In genomic region chr14:60101801-60102200, GRCh38 we compare ENCODE assay signal across 17 cellular contexts. TPM values are rescaled to one million over a fixed set of nuclear protein-coding genes. Genes with fewer than 3 reads are reported as not detected.
DNase-seq lines count a peak whose midpoint lies in the region; ATAC-seq, FAIRE-seq and TF ChIP-seq lines count a peak whose summit lies in the region.
"Had no signal": no experiment of that assay in that cellular context is flagged by ENCODE, and none has a peak within 500 bp of the region (broad histone marks: within the 10 kb centered on the region; RNA-seq: fewer than 3 reads in every experiment).

No MANE protein-coding gene starts in this region.

- FAIRE-seq in H54 (lab: Jason Lieb, UNC) (peak; percentile 15), GM12878 (lab: Jason Lieb, UNC) (no peak)

- POLR2A ChIA-PET in GM12878 (lab: Charles Lee) = interaction anchor here (0.6 to 1.0 kb wide), 2 partner anchors 10 to 393 kb away, joined by 3 to 4 read pairs; partner anchors contain the start of gene PCNX4

- no peak for TF ChIP-seq EP300 in GM12878 (IDR thresholded peaks at IDR 0.05; ENCODE audit: borderline replicate concordance in 1 of 2, control insufficient read depth in 1 of 2, low read depth in 2 of 2, low read length in 2 of 2)

- TF ChIP-seq POLR2A in H54 (IDR thresholded peaks at IDR 0.05; ENCODE audit: low read depth, low read length) (no peak), GM12878 (IDR thresholded peaks at IDR 0.05; ENCODE audit: low read depth, low read length) (no peak)

- SMC1A ChIA-PET in GM12878 (lab: Charles Lee; ENCODE audit: uncharacterized antibody, unreplicated experiment) = interaction anchor here (1.0 kb wide), 1 partner anchor 61 kb away, joined by 3 read pairs; no protein-coding TSS in a partner anchor

- intact Hi-C loops in GM12878 (cut with micrococcal nuclease; ENCODE audit: unreplicated experiment) = no loop called here
- intact Hi-C loops in left ventricle myocardium superior (cut with micrococcal nuclease) = no loop called here

- H2AFZ ChIP-seq in ACC112 (ENCODE audit: low read length, unreplicated experiment) (no peak overlapping the region), GM12878 (ENCODE audit: control insufficient read depth, low read depth, low read length) (no peak overlapping the region)

- BruUV-seq in GM12878 (replicated peaks; lab: Mats Ljungman, UMichigan) = no TSS peak

- CTCF ChIA-PET in GM12878 (lab: Yijun Ruan, JAX) = interaction anchor here (0.7 to 2.1 kb wide), 2 partner anchors 81 to 83 kb away, joined by 5 read pairs; no protein-coding TSS in a partner anchor

- H3K27me3 ChIP-seq in ACC112 (ENCODE audit: insufficient read depth, low read length) (no peaks in the 10 kb centered on the region), GM12878 (replicated peaks in 1 of 2; ENCODE audit: control insufficient read depth in 2 of 2, insufficient read depth in 2 of 2, low read length in 1 of 2) (no peaks in the 10 kb centered on the region)
- H3K27me3 ChIP-seq in effector memory CD4-positive, alpha-beta T cell (replicated peaks; ENCODE audit: control insufficient read depth, insufficient read depth, low read length, poor library complexity, severe bottlenecking) = no peaks in the 10 kb centered on the region

- H3K36me3 ChIP-seq in ACC112 (ENCODE audit: insufficient read depth, low read length) = no peaks in the 10 kb centered on the region
- H3K36me3 ChIP-seq in GM12878 (ENCODE audit: control insufficient read depth in 2 of 2, insufficient read depth in 2 of 2, low read length in 1 of 2) = peaks cover 0 to 4% of the 10 kb centered on the region in 2 experiments; a peak in 1 of 4 replicates
- H3K36me3 ChIP-seq in effector memory CD4-positive, alpha-beta T cell (ENCODE audit: control insufficient read depth, insufficient read depth, low read length) = no peaks in the 10 kb centered on the region

- in situ Hi-C loops in GM12878 (cut with MboI) = no loop called here

- TF ChIP-seq CTCF in GM12878 (IDR thresholded peaks at IDR 0.05 in 2 of 3, conservative IDR thresholded peaks at IDR 0.05 in 1 of 3; ENCODE audit: control insufficient read depth in 2 of 3, extremely low read depth in 1 of 3, insufficient read depth in 1 of 3, low read depth in 3 of 3, low read length in 3 of 3) = no peak

- H3K9me3 ChIP-seq in GM12878 (replicated peaks; ENCODE audit: control insufficient read depth, insufficient read depth, low read length) = no peaks in the 10 kb centered on the region; the same call in 1 of the 3 replicates
- no peaks in the 10 kb centered on the region for H3K9me3 ChIP-seq in effector memory CD4-positive, alpha-beta T cell (ENCODE audit: control insufficient read depth, low read length)

- no peak overlapping the region for H3K9ac ChIP-seq in GM12878 (ENCODE audit: control insufficient read depth, insufficient read depth, low read length)

- H3K4me1 ChIP-seq in ACC112 (ENCODE audit: control insufficient read depth, insufficient read depth, low read length, unreplicated experiment) (peaks cover 9% of the 10 kb centered on the region), GM12878 (ENCODE audit: control insufficient read depth, insufficient read depth, low read length) (no peaks in the 10 kb centered on the region)
- H3K4me1 ChIP-seq in effector memory CD4-positive, alpha-beta T cell (ENCODE audit: control insufficient read depth, insufficient read depth, low read length, poor library complexity, severe bottlenecking) = no peaks in the 10 kb centered on the region

- no peaks in the 10 kb centered on the region for H4K20me1 ChIP-seq in GM12878 (ENCODE audit: control insufficient read depth, insufficient read depth)

- ATAC-seq in GM12878 = peak; percentile 19; the same call in 1 of the 3 replicates
- ATAC-seq in left ventricle myocardium superior = peak; percentile 70
- no peak for ATAC-seq in GM19035 (IDR thresholded peaks at IDR 0.05; ENCODE audit: unreplicated experiment)
- no peak for ATAC-seq in HG02798 (IDR thresholded peaks at IDR 0.05; ENCODE audit: poor library complexity, unreplicated experiment)
- ATAC-seq in HG03196 (IDR thresholded peaks at IDR 0.05; ENCODE audit: unreplicated experiment) = no peak
- ATAC-seq: left colon had no signal

- 95% methylated on average over 1 of the region's 1 CpG for WGBS in GM12878 (ENCODE audit: insufficient coverage, insufficient replicate concordance, low lambda C conversion rate, missing lambda C conversion rate)

- H3K4me3 ChIP-seq in ACC112 (ENCODE audit: low read depth, low read length) = no peak overlapping the region
- no peak overlapping the region for H3K4me3 ChIP-seq in GM12878
- no peak overlapping the region for H3K4me3 ChIP-seq in effector memory CD4-positive, alpha-beta T cell (ENCODE audit: insufficient read depth, low read depth, low read length, poor library complexity, severe bottlenecking)

- RAD21 ChIA-PET in GM12878 (lab: Charles Lee; ENCODE audit: unreplicated experiment) = interaction anchor here (1.0 kb wide), 1 partner anchor 62 kb away, joined by 5 read pairs; no protein-coding TSS in a partner anchor

- H3K79me2 ChIP-seq in ACC112 (ENCODE audit: control insufficient read depth, insufficient read depth, low read length, unreplicated experiment) = peaks cover 91% of the 10 kb centered on the region
- H3K79me2 ChIP-seq in GM12878 (ENCODE audit: control insufficient read depth, insufficient read depth, low read length) = peaks cover 31% of the 10 kb centered on the region

- 0 out of 2 replicates have a peak overlapping the region, but pooled peaks have one; percentile 43 for H3K27ac ChIP-seq in ACC112 (ENCODE audit: low read depth, low read length)
- H3K27ac ChIP-seq in GM12878 (ENCODE audit: control insufficient read depth, insufficient read depth) = no peak overlapping the region
- no peak overlapping the region for H3K27ac ChIP-seq in effector memory CD4-positive, alpha-beta T cell (ENCODE audit: insufficient read depth, low read length, poor library complexity, severe bottlenecking)

- no peak overlapping the region for H3K4me2 ChIP-seq in GM12878 (ENCODE audit: control insufficient read depth, insufficient read depth)

- TF ChIP-seq RAD21 in GM12878 (IDR thresholded peaks at IDR 0.05; ENCODE audit: insufficient read depth, low read depth, low read length) = no peak

- DNase-seq in H54 (ENCODE audit: insufficient read length, low spot score) (no peak), GM12878 (ENCODE audit: low read depth, low spot score) (no peak), left ventricle myocardium superior (no peak)
- no peak for DNase-seq in effector memory CD4-positive, alpha-beta T cell
- DNase-seq: activated CD4-positive, alpha-beta memory T cell treated with anti-CD3 and anti-CD28 coated beads for 36 hours; CD4-positive, CD25-positive, alpha-beta regulatory T cell; DMS153; left colon; midbrain; NCI-H1417 treated with DMSO at 0.1 percent for 48 hours; NCI-H526 treated with DMSO at 0.1 percent for 48 hours; SHP77 treated with DMSO at 0.1 percent for 48 hours; substantia nigra had no signal

TF ChIP-seq in GM12878, 131 proteins besides CTCF, POLR2A, EP300 and RAD21 (continues in another document):
- TF ChIP-seq, protein P1, sequence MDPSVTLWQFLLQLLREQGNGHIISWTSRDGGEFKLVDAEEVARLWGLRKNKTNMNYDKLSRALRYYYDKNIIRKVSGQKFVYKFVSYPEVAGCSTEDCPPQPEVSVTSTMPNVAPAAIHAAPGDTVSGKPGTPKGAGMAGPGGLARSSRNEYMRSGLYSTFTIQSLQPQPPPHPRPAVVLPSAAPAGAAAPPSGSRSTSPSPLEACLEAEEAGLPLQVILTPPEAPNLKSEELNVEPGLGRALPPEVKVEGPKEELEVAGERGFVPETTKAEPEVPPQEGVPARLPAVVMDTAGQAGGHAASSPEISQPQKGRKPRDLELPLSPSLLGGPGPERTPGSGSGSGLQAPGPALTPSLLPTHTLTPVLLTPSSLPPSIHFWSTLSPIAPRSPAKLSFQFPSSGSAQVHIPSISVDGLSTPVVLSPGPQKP (IDR thresholded peaks at IDR 0.05; ENCODE audit: low read depth, low read length) = no peak

RNA-seq across cellular contexts. Expression of gene PCNX4, which starts 10.1 kb away (rescaled TPM):
- total RNA-seq in GM12878 (2013; cell fraction: nucleolus; rRNA removed) = 216 and 224 TPM in 2 replicates
- total RNA-seq in GM12878 (2014; rRNA removed) (41.7 and 45.1 TPM in 2 replicates), GM12878 (2014; rRNA removed; fragmentation: Illumina TruSeq; extraction: Trizol) (38.0 and 39.6 TPM in 2 replicates), GM12878 (2021) (40.5 and 41.4 TPM in 2 replicates), left ventricle myocardium superior (23.2 TPM)
- polyA plus RNA-seq in GM12878 (2011; ENCODE audit: low read depth) = 8.3 TPM
- polyA plus RNA-seq in GM12878 (2011; rRNA removed) (45.9 and 51.5 TPM in 2 replicates), GM12878 (2014; fragmentation: Illumina TruSeq; extraction: Trizol) (56.6 and 85.2 TPM in 2 replicates), GM12878 (2014; fragmentation: Nextera tagmentation; extraction: Ambion mirVana) (10 to 100 TPM; 13.8 to 15.7 TPM), GM12878 (2014; rRNA removed) (16.7 and 23.0 TPM in 2 replicates), GM12878 (2016; fragmentation: Nextera tagmentation; extraction: Ambion mirVana) (10 to 100 TPM; 30.8 to 39.1 TPM)
- 24.6 and 50.5 TPM in 2 replicates for polyA plus RNA-seq in GM12878 (2011; cell fraction: cytosol; rRNA removed)
- 65.2 and 99.4 TPM in 2 replicates for polyA plus RNA-seq in GM12878 (2011; cell fraction: nucleus; rRNA removed)
- 17.4 and 21.8 TPM in 2 replicates for polyA plus RNA-seq in GM12878 (2012)
- 74.5 and 149 TPM in 2 replicates for polyA minus RNA-seq in GM12878 (2011; rRNA and poly(A)+ RNA removed)
- 15.0 and 16.5 TPM in 2 replicates for polyA minus RNA-seq in GM12878 (2011; cell fraction: cytosol; rRNA and poly(A)+ RNA removed)
- 57.7 and 88.5 TPM in 2 replicates for polyA minus RNA-seq in GM12878 (2011; cell fraction: nucleus; rRNA and poly(A)+ RNA removed)

Comparison
In these comparisons a context has a peak if more than half of its experiments do, and no peak if none do; other contexts are left out.
1. ATAC-seq: peak in GM12878 (single experiment) and left ventricle myocardium superior (single experiment); none in GM19035 (single experiment), HG02798 (single experiment) and HG03196 (single experiment).